ENCODE assay signal across 1 cellular context in the genomic region with DNA sequence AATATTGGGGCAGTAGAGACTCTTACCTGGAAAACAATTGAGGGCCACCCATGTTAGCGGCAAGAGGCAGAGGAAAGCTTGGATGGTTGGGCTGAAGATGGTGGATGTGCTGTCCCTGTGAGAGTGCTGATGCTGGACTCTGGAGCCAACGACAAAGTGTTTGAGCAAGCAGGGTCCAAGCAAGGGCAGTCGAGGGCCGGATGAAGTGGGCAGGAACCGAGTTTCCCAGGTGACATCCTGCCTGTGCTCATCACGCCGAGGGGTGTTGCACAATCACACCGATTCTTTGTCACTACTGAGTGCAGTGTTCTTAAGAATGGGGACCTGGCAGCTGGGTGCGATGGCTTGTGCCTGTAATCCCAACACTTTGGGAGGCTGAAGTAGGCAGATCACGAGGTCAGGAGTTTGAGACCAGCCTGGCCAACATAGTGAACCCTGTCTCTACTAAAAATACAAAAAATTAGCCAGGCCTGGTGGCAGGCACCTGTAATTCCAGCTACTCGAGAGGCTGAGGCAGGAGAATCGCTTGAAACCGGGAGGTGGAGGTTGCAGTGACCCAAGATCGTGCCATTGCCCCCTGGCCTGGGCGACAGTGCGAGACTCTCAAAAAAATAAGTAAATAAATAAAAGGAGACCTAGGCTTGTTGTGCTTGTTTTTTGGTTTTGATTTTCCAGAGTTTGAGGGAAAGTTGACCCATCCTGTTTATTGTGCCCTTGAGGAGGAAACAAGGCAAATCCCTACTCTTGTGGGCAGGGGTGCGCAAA.
TF ChIP-seq lines count a peak whose summit lies in the region.

No MANE protein-coding gene starts in this region.

TF ChIP-seq in H1, 55 proteins besides CTCF, POLR2A, EP300 and RAD21:
- 0 out of 2 replicates have a peak, but pooled peaks have one; percentile 23 for TF ChIP-seq CHD2 (IDR thresholded peaks at IDR 0.05; ENCODE audit: low read length)
- no peak for TF ChIP-seq JUN (IDR thresholded peaks at IDR 0.05; ENCODE audit: low read depth, low read length)
- TF ChIP-seq POLR2AphosphoS5 (IDR thresholded peaks at IDR 0.05; ENCODE audit: low read depth, low read length) = peak; percentile 95
- TF ChIP-seq CEBPB (IDR thresholded peaks at IDR 0.05; ENCODE audit: low read depth, low read length) = peak; percentile 71
- TF ChIP-seq BCL11A (IDR thresholded peaks at IDR 0.05; ENCODE audit: low read depth in 2 of 2, low read length in 2 of 2) = no peak
- TF ChIP-seq KDM4A (IDR thresholded peaks at IDR 0.05; ENCODE audit: low read depth, low read length, severe bottlenecking) = no peak
- TF ChIP-seq SIN3A (conservative IDR thresholded peaks at IDR 0.05 in 1 of 2, IDR thresholded peaks at IDR 0.05 in 1 of 2; ENCODE audit: low read depth in 1 of 2, low read length in 2 of 2) = no peak
- TF ChIP-seq ZNF274 (IDR thresholded peaks at IDR 0.05; ENCODE audit: borderline replicate concordance, extremely low read depth, low read length) = no peak
